In the genomic region with DNA sequence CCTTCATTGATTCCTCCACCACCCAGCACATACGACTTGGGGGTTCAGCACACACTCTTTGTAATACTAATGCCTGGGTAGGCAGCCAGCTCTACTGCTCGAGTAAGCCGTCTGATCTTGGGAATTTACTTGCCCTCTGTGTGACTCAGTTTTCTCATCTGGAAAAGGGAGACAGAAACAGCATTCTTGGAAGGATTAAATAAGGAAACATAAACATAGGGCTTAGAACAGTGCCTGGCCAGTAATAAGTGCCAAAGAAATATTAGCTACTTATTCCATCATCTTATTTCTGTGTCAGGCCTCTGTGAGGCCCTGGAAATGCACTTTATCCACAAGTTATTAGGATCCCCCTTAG, we compare ENCODE assay signal across 1 cellular context.
TF ChIP-seq lines count a peak whose summit lies in the region.

No MANE protein-coding gene starts in this region.

TF ChIP-seq in HepG2, 621 proteins besides CTCF, POLR2A, EP300 and RAD21 (continued from another document):
- no peak for TF ChIP-seq PRDM10 (CRISPR knock-in tag; IDR thresholded peaks at IDR 0.05; ENCODE audit: low read depth)
- TF ChIP-seq ZFP36L2 (CRISPR knock-in tag; IDR thresholded peaks at IDR 0.05) = no peak
- no peak for TF ChIP-seq ZSCAN9 (CRISPR knock-in tag; IDR thresholded peaks at IDR 0.05; ENCODE audit: borderline replicate concordance)
- no peak for TF ChIP-seq ADNP (CRISPR knock-in tag; IDR thresholded peaks at IDR 0.05)
- no peak for TF ChIP-seq ZNF891 (CRISPR knock-in tag; IDR thresholded peaks at IDR 0.05)
